In the genomic region with DNA sequence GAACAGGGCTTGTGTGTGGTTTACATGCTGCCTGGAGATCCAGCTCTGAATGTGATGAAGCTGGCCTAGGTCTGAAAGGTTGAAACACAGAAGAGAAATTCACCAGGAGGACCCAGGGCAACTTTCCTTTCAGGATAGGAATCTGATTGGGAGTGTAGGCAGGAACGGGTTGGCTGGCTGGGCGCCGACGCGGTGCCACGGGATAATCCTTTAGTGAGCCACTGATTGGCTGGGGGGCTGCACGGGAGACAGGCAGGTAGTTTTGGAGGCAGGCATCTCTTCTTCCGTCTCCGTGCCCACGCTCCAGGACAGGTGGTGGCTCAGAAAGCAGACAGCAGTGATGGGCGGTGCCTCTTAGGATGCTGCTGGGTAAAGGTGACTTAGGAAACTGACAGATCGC, we compare ENCODE assay signal across 24 cellular contexts.
"Had no signal": no experiment of that assay in that cellular context is flagged by ENCODE, and none has a peak within 500 bp of the region (broad histone marks: within the 10 kb centered on the region; RNA-seq: fewer than 3 reads in every experiment).

No MANE protein-coding gene starts in this region.

- ATAC-seq: natural killer cell; pancreas; psoas muscle; right cardiac atrium; right lobe of liver; stimulated activated effector memory CD8-positive, alpha-beta T cell treated with anti-CD3 and anti-CD28 coated beads, Interleukin-12 subunit alpha, Interleukin-12 subunit beta, amount 100 ng/mL, for 72 hours; stimulated activated naive B cell treated with anti-CD40 and anti-IgM and Interleukin-4, amounts not matched to agents 10 μg/mL and 1 μg/mL and 100 μg/mL, for 72 hours; upper lobe of right lung had no signal

- DNase-seq: naive thymus-derived CD4-positive, alpha-beta T cell; natural killer cell; nucleus accumbens; pancreas; psoas muscle; right cardiac atrium; sigmoid colon; small intestine; stimulated activated CD4-positive, alpha-beta T cell treated with anti-CD3 and anti-CD28 coated beads, Interleukin-15, amount 100 ng/mL, for 24 hours; stimulated activated CD4-positive, alpha-beta T cell treated with anti-CD3 and anti-CD28 coated beads, Interleukin-2, amount 100 ng/mL, for 24 hours; stimulated activated CD4-positive, alpha-beta T cell treated with anti-CD3 and anti-CD28 coated beads, Interleukin-2, amount 100 ng/mL, for 48 hours; stimulated activated CD4-positive, alpha-beta T cell treated with anti-CD3 and anti-CD28 coated beads, Interleukin-4, amount 100 ng/mL, for 24 hours; stimulated activated naive B cell treated with anti-CD40 and anti-IgM and Interleukin-4, amounts not matched to agents 10 μg/mL and 1 μg/mL and 100 μg/mL, for 72 hours; stimulated activated naive CD4-positive, alpha-beta T cell treated with Interleukin-2 at 50 U/mL for 16 hours; stomach; testis; tibial artery; transverse colon; upper lobe of right lung; uterus had no signal

- H3K4me1 ChIP-seq: neural progenitor cell, pancreas, psoas muscle, right lobe of liver, sigmoid colon, stomach, testis, tibial artery, transverse colon, upper lobe of right lung, uterus had no signal

- H3K4me3 ChIP-seq: neural progenitor cell, pancreas, psoas muscle, right lobe of liver, sigmoid colon, stomach, testis, tibial artery, transverse colon, upper lobe of right lung, uterus had no signal

- H3K36me3 ChIP-seq: neural progenitor cell, neutrophil, pancreas, right lobe of liver, sigmoid colon, stomach, tibial artery, transverse colon, upper lobe of right lung, uterus had no signal

- FAIRE-seq: pancreas, small intestine had no signal

- H3K9me3 ChIP-seq: neutrophil, pancreas, psoas muscle, right lobe of liver, testis, transverse colon, upper lobe of right lung, uterus had no signal

- H3K27ac ChIP-seq: neural progenitor cell, neutrophil, pancreas, psoas muscle, right lobe of liver, sigmoid colon, stomach, testis, tibial artery, transverse colon, upper lobe of right lung, uterus had no signal

- H3K9ac ChIP-seq: neural progenitor cell had no signal
